1 cellular context compared by ENCODE assay signal in the genomic region with DNA sequence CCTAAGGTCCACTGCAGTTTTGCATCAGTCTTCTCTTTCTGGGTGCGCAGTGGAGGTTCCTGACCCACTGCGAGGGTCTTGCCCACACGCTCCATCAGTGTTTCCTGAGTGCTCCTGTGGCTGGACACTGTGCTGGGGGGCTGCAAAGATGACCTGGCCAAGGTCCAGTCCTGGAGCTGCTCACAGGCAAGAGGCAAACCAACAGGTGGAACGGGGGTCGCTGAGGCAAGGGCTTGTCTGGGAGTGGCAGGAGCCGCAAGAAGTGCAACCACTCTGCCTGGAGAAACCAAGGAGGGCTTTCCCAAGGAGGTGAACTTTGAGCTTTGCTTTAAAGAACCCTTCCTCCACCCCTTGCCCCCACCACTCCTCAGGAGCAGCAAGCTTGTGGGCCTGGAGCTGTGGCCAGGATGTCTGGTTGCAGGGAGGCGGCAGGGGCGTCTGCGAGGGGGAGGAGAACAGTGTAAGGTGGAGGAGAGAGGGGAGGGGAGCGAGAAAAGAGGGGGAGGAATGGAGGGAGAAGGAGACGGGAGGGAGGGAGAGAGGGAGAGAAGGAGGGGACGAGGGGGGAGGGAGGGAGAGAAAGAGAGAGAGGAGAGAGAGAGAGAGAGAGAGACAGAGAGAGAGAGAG.
TF ChIP-seq lines count a peak whose summit lies in the region.

No MANE protein-coding gene starts in this region.

TF ChIP-seq in H1, 55 proteins besides CTCF, POLR2A, EP300 and RAD21:
- TF ChIP-seq SAP30 (IDR thresholded peaks at IDR 0.05; ENCODE audit: insufficient read depth, insufficient replicate concordance, low read length) (no peak), TEAD4 (IDR thresholded peaks at IDR 0.05; ENCODE audit: low read depth, low read length) (no peak), EZH2 (IDR thresholded peaks at IDR 0.05; ENCODE audit: low read depth, low read length, severe bottlenecking) (no peak), TBP (IDR thresholded peaks at IDR 0.05; ENCODE audit: low read depth, low read length) (no peak), NRF1 (IDR thresholded peaks at IDR 0.05; ENCODE audit: low read depth, low read length) (no peak), ZNF274 (IDR thresholded peaks at IDR 0.05; ENCODE audit: borderline replicate concordance, extremely low read depth, low read length) (no peak), GTF2F1 (IDR thresholded peaks at IDR 0.05; ENCODE audit: borderline replicate concordance, low read depth, low read length) (no peak), CREB1 (IDR thresholded peaks at IDR 0.05) (no peak), CEBPB (IDR thresholded peaks at IDR 0.05; ENCODE audit: low read depth, low read length) (no peak), POU5F1 (IDR thresholded peaks at IDR 0.05; ENCODE audit: low read depth, low read length) (no peak), MAFK (IDR thresholded peaks at IDR 0.05; ENCODE audit: low read depth, low read length) (no peak), JUN (IDR thresholded peaks at IDR 0.05; ENCODE audit: low read depth, low read length) (no peak)
- TF ChIP-seq, protein P1, sequence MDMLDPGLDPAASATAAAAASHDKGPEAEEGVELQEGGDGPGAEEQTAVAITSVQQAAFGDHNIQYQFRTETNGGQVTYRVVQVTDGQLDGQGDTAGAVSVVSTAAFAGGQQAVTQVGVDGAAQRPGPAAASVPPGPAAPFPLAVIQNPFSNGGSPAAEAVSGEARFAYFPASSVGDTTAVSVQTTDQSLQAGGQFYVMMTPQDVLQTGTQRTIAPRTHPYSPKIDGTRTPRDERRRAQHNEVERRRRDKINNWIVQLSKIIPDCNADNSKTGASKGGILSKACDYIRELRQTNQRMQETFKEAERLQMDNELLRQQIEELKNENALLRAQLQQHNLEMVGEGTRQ (IDR thresholded peaks at IDR 0.05; ENCODE audit: low read length): no peak
